Comparison of ENCODE assay signal across 27 cellular contexts in the genomic region with DNA sequence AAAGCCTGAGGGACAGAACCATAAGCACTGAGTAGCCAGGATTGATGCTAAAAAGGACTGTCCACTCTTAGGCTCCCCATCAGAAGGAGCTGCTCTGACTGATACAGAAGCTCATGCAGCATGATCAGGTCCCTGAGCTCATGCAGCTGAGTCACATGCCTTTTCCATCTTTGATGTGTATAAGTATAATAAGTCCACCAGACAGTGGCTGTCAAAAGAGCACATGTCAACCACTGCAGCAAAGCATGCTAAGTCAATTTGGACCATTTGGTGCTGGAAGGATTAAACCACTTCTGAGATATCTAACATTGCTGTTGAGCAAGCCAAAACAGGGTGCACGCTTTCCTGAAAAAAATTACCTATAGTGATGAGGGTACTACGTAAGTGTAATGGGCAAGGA.
"Had no signal": no experiment of that assay in that cellular context is flagged by ENCODE, and none has a peak within 500 bp of the region (broad histone marks: within the 10 kb centered on the region; RNA-seq: fewer than 3 reads in every experiment).

No MANE protein-coding gene starts in this region.

- H3K9me3 ChIP-seq: ascending aorta had no signal

- H3K36me3 ChIP-seq: ascending aorta had no signal

- H3K4me3 ChIP-seq: ascending aorta had no signal

- DNase-seq: activated B cell treated with CpG ODN at 0.5 μM for 24 hours; activated CD4-positive, alpha-beta memory T cell treated with anti-CD3 and anti-CD28 coated beads, Interleukin-2, amount 10 ng/mL, durations not matched to agents 7 days and 5 days; activated CD4-positive, alpha-beta T cell treated with anti-CD3 and anti-CD28 coated beads for 4 hours; activated CD4-positive, alpha-beta T cell treated with anti-CD3 and anti-CD28 coated beads, Interleukin-2, amount 10 ng/mL, durations not matched to agents 24 days and 14 days; activated CD4-positive, alpha-beta T cell treated with anti-CD3 and anti-CD28 coated beads, Interleukin-2, amount 50 U/mL, for 1 hour; activated CD4-positive, alpha-beta T cell treated with anti-CD3 and anti-CD28 coated beads, Interleukin-2, amount 50 U/mL, for 48 hours; activated CD4-positive, CD25-positive, alpha-beta regulatory T cell treated with anti-CD3 and anti-CD28 coated beads, Interleukin-2, amount 50 U/mL, for 72 hours; activated CD8-positive, alpha-beta memory T cell treated with anti-CD3 and anti-CD28 coated beads for 24 hours; activated CD8-positive, alpha-beta memory T cell treated with anti-CD3 and anti-CD28 coated beads, Interleukin-2, amount 10 ng/mL, durations not matched to agents 7 days and 5 days; activated CD8-positive, alpha-beta memory T cell treated with anti-CD3 and anti-CD28 coated beads, Interleukin-2, amount 50 U/mL, for 48 hours; activated CD8-positive, alpha-beta T cell treated with anti-CD3 and anti-CD28 coated beads, Interleukin-2, amount 10 ng/mL, durations not matched to agents 7 days and 5 days; activated effector memory CD4-positive, alpha-beta T cell treated with Interleukin-2 at 50 U/mL for 16 hours; activated gamma-delta T cell; activated naive CD4-positive, alpha-beta T cell treated with anti-CD3 and anti-CD28 coated beads, Interleukin-2, amount 10 ng/mL, durations not matched to agents 7 days and 5 days; activated naive CD4-positive, alpha-beta T cell treated with Interleukin-2 at 50 U/mL for 16 hours; activated naive CD8-positive, alpha-beta T cell treated with anti-CD3 and anti-CD28 coated beads, Interleukin-2, amount 10 ng/mL, durations not matched to agents 7 days and 5 days; activated naive CD8-positive, alpha-beta T cell treated with anti-CD3 and anti-CD28 coated beads, Interleukin-2, amount 50 U/mL, for 24 hours; activated T-cell treated with anti-CD3 and anti-CD28 coated beads, Interleukin-2, amount 50 U/mL, for 24 hours; activated T-cell treated with anti-CD3 and anti-CD28 coated beads, Interleukin-2, amount 50 U/mL, for 48 hours; amygdala; anterior cingulate cortex; central memory CD4-positive, alpha-beta T cell; T-helper 1 cell; T-helper 2 cell; T-helper 9 cell had no signal

- H3K4me1 ChIP-seq: ascending aorta had no signal

- H3K27ac ChIP-seq: ascending aorta had no signal

- FAIRE-seq: TTC549 had no signal

- ATAC-seq: activated CD8-positive, alpha-beta memory T cell treated with anti-CD3 and anti-CD28 coated beads, Interleukin-2, amount 10 ng/mL, durations not matched to agents 7 days and 5 days; activated CD8-positive, alpha-beta T cell treated with anti-CD3 and anti-CD28 coated beads, Interleukin-2, amount 10 ng/mL, durations not matched to agents 7 days and 5 days; activated naive CD8-positive, alpha-beta T cell treated with anti-CD3 and anti-CD28 coated beads, Interleukin-2, amount 50 U/mL, for 24 hours had no signal

- H3K27me3 ChIP-seq: ascending aorta had no signal
